8 cellular contexts compared by ENCODE assay signal in genomic region chr19:18292460-18292809, GRCh38. TPM values are rescaled to one million over a fixed set of nuclear protein-coding genes. Genes with fewer than 3 reads are reported as not detected.
DNase-seq lines count a peak whose midpoint lies in the region; ATAC-seq, FAIRE-seq and TF ChIP-seq lines count a peak whose summit lies in the region.

No MANE protein-coding gene starts in this region.

- H3K27ac ChIP-seq in SJSA1: peak overlapping the region; percentile 63
- H3K27ac ChIP-seq in pancreas: peak overlapping the region; percentile 91 to 98 (median 94)

- H3K36me3 ChIP-seq in SJSA1 (no peaks in the 10 kb centered on the region), pancreas (no peaks in the 10 kb centered on the region)

- POLR2A ChIA-PET in activated CD4-positive, alpha-beta T cell treated with anti-CD3 and anti-CD28 coated beads for 36 hours (lab: Charles Lee): interaction anchor here (0.7 to 6.5 kb wide), 6 partner anchors 8 to 30 kb away, joined by 3 to 291 read pairs (median 10); partner anchors contain the start of genes JUND and LSM4

- peaks cover 62% of the 10 kb centered on the region for H3K4me1 Mint-ChIP-seq in activated CD4-positive, alpha-beta T cell treated with anti-CD3 and anti-CD28 coated beads for 36 hours

- peak overlapping the region; percentile 99 for H3K27ac Mint-ChIP-seq in activated CD4-positive, alpha-beta T cell treated with anti-CD3 and anti-CD28 coated beads for 36 hours

- no peak for FAIRE-seq in pancreas (lab: Jason Lieb, UNC)
- FAIRE-seq in GM12891 (lab: Jason Lieb, UNC): no peak

- H3K27me3 Mint-ChIP-seq in activated CD4-positive, alpha-beta T cell treated with anti-CD3 and anti-CD28 coated beads for 36 hours: no peaks in the 10 kb centered on the region

- CTCF ChIA-PET in activated CD4-positive, alpha-beta T cell treated with anti-CD3 and anti-CD28 coated beads for 36 hours (lab: Charles Lee): interaction anchor here (0.5 to 2.6 kb wide), 9 partner anchors 10 to 158 kb away, joined by 3 to 18 read pairs (median 7); partner anchors contain the start of genes JUND and LSM4

- H3K9me3 ChIP-seq in SJSA1 (replicated peaks) (no peaks in the 10 kb centered on the region), pancreas (no peaks in the 10 kb centered on the region)

- intact Hi-C loops in activated CD4-positive, alpha-beta T cell treated with anti-CD3 and anti-CD28 coated beads for 36 hours (cut with DNase I, micrococcal nuclease): loop anchor here (1.0 to 5.0 kb wide), 6 partner anchors 14 to 740 kb away; partner anchors contain the start of genes ARMC6 (in 1 of the 2), LSM4 (in 1 of the 2), SSBP4 (in 1 of the 2) and SUGP2 (in 1 of the 2)
- intact Hi-C loops in pancreas (cut with DNase I): no loop called here

- peaks cover 8% of the 10 kb centered on the region for H3K36me3 Mint-ChIP-seq in activated CD4-positive, alpha-beta T cell treated with anti-CD3 and anti-CD28 coated beads for 36 hours (ENCODE audit: low read depth)

- no peak; the same call in 1 of the 2 replicates for TF ChIP-seq POLR2A in GM12891 (IDR thresholded peaks at IDR 0.05; ENCODE audit: low read depth, low read length)

- TF ChIP-seq CTCF in epithelial cell of proximal tubule (conservative IDR thresholded peaks at IDR 0.05; ENCODE audit: low read depth, low read length) (no peak), pancreas (IDR thresholded peaks at IDR 0.05) (no peak)

- 0% methylated on average over 18 to 20 of the region's 20 CpGs for WGBS in pancreas, 2 donors

- H3K4me3 ChIP-seq in SJSA1 (peak overlapping the region; percentile 44), epithelial cell of proximal tubule (ENCODE audit: low read depth, low read length) (peak overlapping the region; percentile 63), pancreas (peak overlapping the region; percentile 29 to 73 (median 48))

- H3K4me3 Mint-ChIP-seq in activated CD4-positive, alpha-beta T cell treated with anti-CD3 and anti-CD28 coated beads for 36 hours: peak overlapping the region; percentile 87

- peak; percentile 68 for DNase-seq in activated CD4-positive, alpha-beta T cell treated with anti-CD3 and anti-CD28 coated beads for 36 hours
- DNase-seq in activated CD4-positive, alpha-beta T cell treated with anti-CD3 and anti-CD28 coated beads for 1 hour: no peak
- DNase-seq in SJSA1 (ENCODE audit: low read depth in 1 of 2, low spot score in 2 of 2) (no peak), epithelial cell of proximal tubule (ENCODE audit: low read depth) (no peak), pancreas (no peak), GM12891 (ENCODE audit: insufficient read length, low spot score) (no peak), DMS79 (lab: John Stamatoyannopoulos, UW) (no peak)

- ATAC-seq in activated CD4-positive, alpha-beta T cell treated with anti-CD3 and anti-CD28 coated beads for 36 hours: peak; percentile 0
- ATAC-seq in pancreas (peak in 1 of 4 donors; percentile 29), HG03378 (IDR thresholded peaks at IDR 0.05; ENCODE audit: unreplicated experiment) (no peak)

- H3K4me1 ChIP-seq in SJSA1 (replicated peaks): peaks cover 37% of the 10 kb centered on the region
- H3K4me1 ChIP-seq in pancreas: peaks cover 0 to 4% (median 0%) of the 10 kb centered on the region in 3 donors

- H3K27me3 ChIP-seq in SJSA1 (replicated peaks) (no peaks in the 10 kb centered on the region), pancreas (no peaks in the 10 kb centered on the region)

- peaks cover 2% of the 10 kb centered on the region for H3K9me3 Mint-ChIP-seq in activated CD4-positive, alpha-beta T cell treated with anti-CD3 and anti-CD28 coated beads for 36 hours (ENCODE audit: low read depth)

TF ChIP-seq in GM12891, 5 proteins besides CTCF, POLR2A, EP300 and RAD21:
- no peak for TF ChIP-seq TAF1 (IDR thresholded peaks at IDR 0.05; ENCODE audit: low read depth, low read length)
- no peak; the same call in 1 of the 2 replicates for TF ChIP-seq POLR2AphosphoS5 (IDR thresholded peaks at IDR 0.05; ENCODE audit: low read depth, low read length)
- TF ChIP-seq PAX5 (IDR thresholded peaks at IDR 0.05; ENCODE audit: insufficient read depth, low read length, severe bottlenecking): no peak
- TF ChIP-seq POU2F2 (IDR thresholded peaks at IDR 0.05; ENCODE audit: low read depth, low read length): no peak
- no peak for TF ChIP-seq SPI1 (IDR thresholded peaks at IDR 0.05; ENCODE audit: low read depth, low read length)

RNA-seq across cellular contexts. Expression of gene JUND, which starts 11.0 kb away (rescaled TPM):
- total RNA-seq in activated CD4-positive, alpha-beta T cell treated with anti-CD3 and anti-CD28 coated beads for 36 hours: 100 to 1,000 TPM; 254 to 311 TPM
- 17.2 and 69.6 TPM in 2 replicates for total RNA-seq in SJSA1 (2014; rRNA removed; shearing (Covaris generic))
- total RNA-seq in epithelial cell of proximal tubule: 266 and 341 TPM in 2 replicates
- 100 to 1,000 TPM in 5 of 6 donors, 10 to 100 TPM in 1; 86.8 to 181 (median 137) TPM for total RNA-seq in pancreas
- 100 to 1,000 TPM; 111 to 128 TPM for polyA plus RNA-seq in pancreas
- 50.9 TPM for polyA plus RNA-seq in GM12891 (2012; ENCODE audit: low read depth, missing spikeins)

RNA-seq across cellular contexts. Expression of gene IQCN, which starts 18.2 kb away (rescaled TPM):
- under 1 TPM; 0.40 to 0.43 TPM for total RNA-seq in activated CD4-positive, alpha-beta T cell treated with anti-CD3 and anti-CD28 coated beads for 36 hours
- total RNA-seq in SJSA1 (2014; rRNA removed; shearing (Covaris generic)): 0.13 and 0.22 TPM in 2 replicates
- total RNA-seq in epithelial cell of proximal tubule (0.07 and 1.3 TPM in 2 replicates), pancreas (1 to 10 TPM; 1.0 to 5.6 (median 1.6) TPM)
- 10 to 100 TPM; 14.7 to 25.3 TPM for polyA plus RNA-seq in pancreas
- 0.85 TPM for polyA plus RNA-seq in GM12891 (2012; ENCODE audit: low read depth, missing spikeins)

RNA-seq across cellular contexts. Expression of gene LSM4, which starts 30.4 kb away (rescaled TPM):
- total RNA-seq in activated CD4-positive, alpha-beta T cell treated with anti-CD3 and anti-CD28 coated beads for 36 hours: 100 to 1,000 TPM; 269 to 370 TPM
- total RNA-seq in SJSA1 (2014; rRNA removed; shearing (Covaris generic)): 395 and 478 TPM in 2 replicates
- total RNA-seq in epithelial cell of proximal tubule (490 and 620 TPM in 2 replicates), pancreas (10 to 100 TPM; 16.5 to 39.0 (median 33.4) TPM)
- 10 to 100 TPM; 65.9 to 67.9 TPM for polyA plus RNA-seq in pancreas
- polyA plus RNA-seq in GM12891 (2012; ENCODE audit: low read depth, missing spikeins): 202 TPM

RNA-seq across cellular contexts. Expression of gene PGPEP1, which starts 48.0 kb away (rescaled TPM):
- total RNA-seq in activated CD4-positive, alpha-beta T cell treated with anti-CD3 and anti-CD28 coated beads for 36 hours: 10 to 100 TPM; 20.0 to 20.9 TPM
- 5.7 and 9.0 TPM in 2 replicates for total RNA-seq in SJSA1 (2014; rRNA removed; shearing (Covaris generic))
- 5.4 and 7.5 TPM in 2 replicates for total RNA-seq in epithelial cell of proximal tubule
- total RNA-seq in pancreas: 10 to 100 TPM; 32.9 to 44.4 (median 37.1) TPM
- polyA plus RNA-seq in pancreas: 10 to 100 TPM; 10.4 to 20.7 TPM
- 22.1 TPM for polyA plus RNA-seq in GM12891 (2012; ENCODE audit: low read depth, missing spikeins)

Comparison
In these comparisons a context has a peak if more than half of its experiments do, and no peak if none do; other contexts are left out.
1. intact Hi-C loops: an anchor here in activated CD4-positive, alpha-beta T cell treated with anti-CD3 and anti-CD28 coated beads for 36 hours (1.0 to 5.0 kb wide); none called in pancreas.